ENCODE assay signal across 36 cellular contexts in the genomic region with DNA sequence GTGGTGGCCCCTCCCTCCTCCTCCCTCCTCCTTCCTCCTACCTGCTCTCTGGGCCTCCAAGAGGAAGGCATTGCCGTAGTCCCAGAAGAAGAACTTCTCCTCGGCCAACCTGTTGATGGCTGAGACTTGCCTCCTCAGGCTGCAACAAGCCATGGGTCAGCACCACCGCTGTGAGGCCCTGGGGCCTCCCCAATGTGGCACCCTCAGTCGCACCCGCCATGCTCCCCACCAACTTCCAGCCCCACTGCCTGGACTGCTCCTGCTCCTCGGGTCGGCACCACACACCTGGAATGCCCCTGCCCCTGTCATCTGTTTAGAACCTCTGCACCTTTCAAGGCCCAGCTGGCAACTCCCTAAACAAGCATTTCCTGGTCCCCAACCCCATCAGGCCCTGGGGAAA. TPM values are rescaled to one million over a fixed set of nuclear protein-coding genes. Genes with fewer than 3 reads are reported as not detected.
"Had no signal": no experiment of that assay in that cellular context is flagged by ENCODE, and none has a peak within 500 bp of the region (broad histone marks: within the 10 kb centered on the region; RNA-seq: fewer than 3 reads in every experiment).

No MANE protein-coding gene starts in this region.

- H3K9me3 Mint-ChIP-seq: activated CD4-positive, alpha-beta T cell treated with anti-CD3 and anti-CD28 coated beads, Interleukin-2, amount 10 ng/mL, durations not matched to agents 7 days and 5 days; activated naive CD4-positive, alpha-beta T cell treated with anti-CD3 and anti-CD28 coated beads, Interleukin-2, amount 50 U/mL, for 72 hours; activated T-cell treated with anti-CD3 and anti-CD28 coated beads, Interleukin-2, amount 50 U/mL, for 24 hours; activated T-helper 2 cell treated with anti-CD3 and anti-CD28 coated beads, Interferon-gamma antibody, Interleukin-2, Interleukin-4, amounts not matched to agents 10 μg/mL and 5 μg/mL and 100 μg/mL, durations not matched to agents 14 hours and 24 hours and 36 hours; T-helper 1 cell treated with Interleukin-12 subunit alpha and Interleukin-12 subunit beta and Interleukin-4 antibody, amounts not matched to agents 30 μg/mL and 1 μg/mL, for 36 hours; T-helper 2 cell treated with Interferon-gamma antibody and Interleukin-4, amounts not matched to agents 5 μg/mL and 100 μg/mL, for 36 hours had no signal

- H3K4me3 Mint-ChIP-seq: activated CD4-positive, alpha-beta T cell treated with anti-CD3 and anti-CD28 coated beads for 36 hours; activated CD4-positive, alpha-beta T cell treated with anti-CD3 and anti-CD28 coated beads, Interleukin-2, amount 10 ng/mL, durations not matched to agents 7 days and 5 days; activated CD8-positive, alpha-beta T cell treated with anti-CD3 and anti-CD28 coated beads, Interleukin-2, amount 10 ng/mL, durations not matched to agents 7 days and 5 days; activated T-cell treated with anti-CD3 and anti-CD28 coated beads, Interleukin-2, amount 50 U/mL, for 24 hours; T-helper 1 cell treated with Interleukin-12 subunit alpha and Interleukin-12 subunit beta and Interleukin-4 antibody, amounts not matched to agents 30 μg/mL and 1 μg/mL, for 36 hours; T-helper 2 cell treated with Interferon-gamma antibody and Interleukin-4, amounts not matched to agents 5 μg/mL and 100 μg/mL, for 36 hours had no signal

- H3K4me1 Mint-ChIP-seq: activated CD4-positive, alpha-beta T cell treated with anti-CD3 and anti-CD28 coated beads for 36 hours had no signal

- ATAC-seq: activated CD4-positive, alpha-beta T cell treated with anti-CD3 and anti-CD28 coated beads for 36 hours; activated CD4-positive, CD25-positive, alpha-beta regulatory T cell treated with anti-CD3 and anti-CD28 coated beads, Interleukin-2, amount 50 U/mL, for 24 hours; activated CD8-positive, alpha-beta T cell treated with anti-CD3 and anti-CD28 coated beads, Interleukin-2, amount 10 ng/mL, durations not matched to agents 7 days and 5 days; activated naive CD4-positive, alpha-beta T cell treated with anti-CD3 and anti-CD28 coated beads, Interleukin-2, amount 50 U/mL, for 72 hours; body of pancreas; PC-3 had no signal

- DNase-seq: activated CD4-positive, alpha-beta T cell treated with anti-CD3 and anti-CD28 coated beads for 36 hours; activated CD4-positive, alpha-beta T cell treated with anti-CD3 and anti-CD28 coated beads, Interleukin-2, amount 10 ng/mL, durations not matched to agents 7 days and 5 days; activated CD4-positive, alpha-beta T cell treated with anti-CD3 and anti-CD28 coated beads, Interleukin-2, amount 50 U/mL, for 48 hours; activated CD8-positive, alpha-beta T cell treated with anti-CD3 and anti-CD28 coated beads, Interleukin-2, amount 10 ng/mL, durations not matched to agents 7 days and 5 days; activated gamma-delta T cell; activated naive CD4-positive, alpha-beta T cell treated with Interleukin-2 at 50 U/mL for 16 hours; activated T-cell treated with anti-CD3 and anti-CD28 coated beads, Interleukin-2, amount 50 U/mL, for 24 hours; adrenal gland; body of pancreas; caudate nucleus; cerebellar nuclear complex; MM.1S; MV-4-11; NCI-H1092; NCI-H1436 treated with DMSO at 0.1 percent for 48 hours; NCI-H187; NCI-H2029 treated with DMSO at 0.1 percent for 48 hours; NCI-H2107; NCI-H2171; NCI-H510A; NCI-H526; NCI-H748 treated with DMSO at 0.1 percent for 48 hours; NK-92 treated with Interleukin-12 subunit alpha and Interleukin-12 subunit beta, amount 100 ng/mL, for 24 hours; PC-3; Peyer's patch; SHP77; SK-N-SH had no signal

- H3K27ac Mint-ChIP-seq: activated CD4-positive, alpha-beta T cell treated with anti-CD3 and anti-CD28 coated beads for 36 hours; activated CD4-positive, alpha-beta T cell treated with anti-CD3 and anti-CD28 coated beads, Interleukin-2, amount 10 ng/mL, durations not matched to agents 7 days and 5 days; activated CD8-positive, alpha-beta T cell treated with anti-CD3 and anti-CD28 coated beads, Interleukin-2, amount 10 ng/mL, durations not matched to agents 7 days and 5 days; activated naive CD4-positive, alpha-beta T cell treated with anti-CD3 and anti-CD28 coated beads, Interleukin-2, amount 50 U/mL, for 72 hours; activated T-cell treated with anti-CD3 and anti-CD28 coated beads, Interleukin-2, amount 50 U/mL, for 24 hours; activated T-helper 2 cell treated with anti-CD3 and anti-CD28 coated beads, Interferon-gamma antibody, Interleukin-2, Interleukin-4, amounts not matched to agents 10 μg/mL and 5 μg/mL and 100 μg/mL, durations not matched to agents 14 hours and 24 hours and 36 hours; T-helper 1 cell treated with Interleukin-12 subunit alpha and Interleukin-12 subunit beta and Interleukin-4 antibody, amounts not matched to agents 30 μg/mL and 1 μg/mL, for 36 hours; T-helper 2 cell treated with Interferon-gamma antibody and Interleukin-4, amounts not matched to agents 5 μg/mL and 100 μg/mL, for 36 hours had no signal

- H3K27me3 Mint-ChIP-seq: activated CD4-positive, alpha-beta T cell treated with anti-CD3 and anti-CD28 coated beads for 36 hours; activated CD4-positive, alpha-beta T cell treated with anti-CD3 and anti-CD28 coated beads, Interleukin-2, amount 10 ng/mL, durations not matched to agents 7 days and 5 days had no signal

- H3K36me3 Mint-ChIP-seq: activated naive CD4-positive, alpha-beta T cell treated with anti-CD3 and anti-CD28 coated beads, Interleukin-2, amount 50 U/mL, for 72 hours had no signal

RNA-seq across cellular contexts. Expression of gene UROC1, which starts 17.6 kb away (rescaled TPM):
- total RNA-seq: activated CD4-positive, alpha-beta T cell treated with anti-CD3 and anti-CD28 coated beads for 36 hours; activated CD4-positive, alpha-beta T cell treated with anti-CD3 and anti-CD28 coated beads, Interleukin-2, amount 10 ng/mL, durations not matched to agents 7 days and 5 days; activated naive CD4-positive, alpha-beta T cell treated with anti-CD3 and anti-CD28 coated beads, Interleukin-2, amount 50 U/mL, for 72 hours; activated T-helper 2 cell treated with anti-CD3 and anti-CD28 coated beads, Interferon-gamma antibody, Interleukin-2, Interleukin-4, amounts not matched to agents 10 μg/mL and 5 μg/mL and 100 μg/mL, durations not matched to agents 14 hours and 24 hours and 36 hours; astrocyte; body of pancreas; breast epithelium; LHCN-M2; PC-3; Peyer's patch; SJSA1 had no signal

RNA-seq across cellular contexts. Expression of gene CHST13, which starts 23.9 kb away (rescaled TPM):
- total RNA-seq: activated CD4-positive, alpha-beta T cell treated with anti-CD3 and anti-CD28 coated beads for 36 hours; activated CD4-positive, alpha-beta T cell treated with anti-CD3 and anti-CD28 coated beads, Interleukin-2, amount 10 ng/mL, durations not matched to agents 7 days and 5 days; activated CD8-positive, alpha-beta T cell treated with anti-CD3 and anti-CD28 coated beads, Interleukin-2, amount 10 ng/mL, durations not matched to agents 7 days and 5 days; activated naive CD4-positive, alpha-beta T cell treated with anti-CD3 and anti-CD28 coated beads, Interleukin-2, amount 50 U/mL, for 72 hours; activated T-helper 2 cell treated with anti-CD3 and anti-CD28 coated beads, Interferon-gamma antibody, Interleukin-2, Interleukin-4, amounts not matched to agents 10 μg/mL and 5 μg/mL and 100 μg/mL, durations not matched to agents 14 hours and 24 hours and 36 hours; astrocyte; LHCN-M2; PC-3; SJSA1 had no signal

RNA-seq across cellular contexts. Expression of gene C3orf22, which starts 58.7 kb away (rescaled TPM):
- total RNA-seq: activated CD4-positive, alpha-beta T cell treated with anti-CD3 and anti-CD28 coated beads for 36 hours; activated CD4-positive, alpha-beta T cell treated with anti-CD3 and anti-CD28 coated beads, Interleukin-2, amount 10 ng/mL, durations not matched to agents 7 days and 5 days; activated CD8-positive, alpha-beta T cell treated with anti-CD3 and anti-CD28 coated beads, Interleukin-2, amount 10 ng/mL, durations not matched to agents 7 days and 5 days; activated naive CD4-positive, alpha-beta T cell treated with anti-CD3 and anti-CD28 coated beads, Interleukin-2, amount 50 U/mL, for 72 hours; activated T-helper 2 cell treated with anti-CD3 and anti-CD28 coated beads, Interferon-gamma antibody, Interleukin-2, Interleukin-4, amounts not matched to agents 10 μg/mL and 5 μg/mL and 100 μg/mL, durations not matched to agents 14 hours and 24 hours and 36 hours; adrenal gland; astrocyte; body of pancreas; breast epithelium; LHCN-M2; PC-3; Peyer's patch; SJSA1 had no signal
